In genomic region chr18:2758309-2758708, GRCh38 we compare ENCODE assay signal across 1 cellular context.
TF ChIP-seq lines count a peak whose summit lies in the region.

No MANE protein-coding gene starts in this region.

TF ChIP-seq in GM12878, 131 proteins besides CTCF, POLR2A, EP300 and RAD21:
- TF ChIP-seq, protein P1, sequence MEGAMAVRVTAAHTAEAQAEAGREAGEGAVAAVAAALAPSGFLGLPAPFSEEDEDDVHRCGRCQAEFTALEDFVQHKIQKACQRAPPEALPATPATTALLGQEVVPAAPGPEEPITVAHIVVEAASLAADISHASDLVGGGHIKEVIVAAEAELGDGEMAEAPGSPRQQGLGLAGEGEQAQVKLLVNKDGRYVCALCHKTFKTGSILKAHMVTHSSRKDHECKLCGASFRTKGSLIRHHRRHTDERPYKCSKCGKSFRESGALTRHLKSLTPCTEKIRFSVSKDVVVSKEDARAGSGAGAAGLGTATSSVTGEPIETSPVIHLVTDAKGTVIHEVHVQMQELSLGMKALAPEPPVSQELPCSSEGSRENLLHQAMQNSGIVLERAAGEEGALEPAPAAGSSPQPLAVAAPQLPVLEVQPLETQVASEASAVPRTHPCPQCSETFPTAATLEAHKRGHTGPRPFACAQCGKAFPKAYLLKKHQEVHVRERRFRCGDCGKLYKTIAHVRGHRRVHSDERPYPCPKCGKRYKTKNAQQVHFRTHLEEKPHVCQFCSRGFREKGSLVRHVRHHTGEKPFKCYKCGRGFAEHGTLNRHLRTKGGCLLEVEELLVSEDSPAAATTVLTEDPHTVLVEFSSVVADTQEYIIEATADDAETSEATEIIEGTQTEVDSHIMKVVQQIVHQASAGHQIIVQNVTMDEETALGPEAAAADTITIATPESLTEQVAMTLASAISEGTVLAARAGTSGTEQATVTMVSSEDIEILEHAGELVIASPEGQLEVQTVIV (IDR thresholded peaks at IDR 0.05; ENCODE audit: borderline replicate concordance, partially characterized antibody), result no peak
- TF ChIP-seq CEBPB (IDR thresholded peaks at IDR 0.05; ENCODE audit: borderline replicate concordance in 1 of 2, low read depth in 2 of 2, low read length in 2 of 2) (no peak), RBBP5 (conservative IDR thresholded peaks at IDR 0.05) (no peak), PAX8 (IDR thresholded peaks at IDR 0.05) (no peak)
